22 cellular contexts compared by ENCODE assay signal in genomic region chr1:187871177-187871576, GRCh38.
A peak's percentile ranks its signal among the peaks of the same experiment; 100 is the strongest.
DNase-seq lines count a peak whose midpoint lies in the region; ATAC-seq and TF ChIP-seq lines count a peak whose summit lies in the region.
"Had no signal": no experiment of that assay in that cellular context is flagged by ENCODE, and none has a peak within 500 bp of the region (broad histone marks: within the 10 kb centered on the region; RNA-seq: fewer than 3 reads in every experiment).

No MANE protein-coding gene starts in this region.

- H3K27ac ChIP-seq in WERI-Rb-1, result peak overlapping the region; percentile 61
- H3K27ac ChIP-seq: C4-2B, neutrophil, prostate gland, transverse colon had no signal

- no peaks in the 10 kb centered on the region for H3K36me3 Mint-ChIP-seq in mesothelial cell of epicardium

- no peaks in the 10 kb centered on the region for H3K27me3 Mint-ChIP-seq in mesothelial cell of epicardium (ENCODE audit: low read depth)
- H3K27me3 Mint-ChIP-seq: activated CD4-positive, alpha-beta T cell treated with anti-CD3 and anti-CD28 coated beads, Interleukin-2, amount 10 ng/mL, durations not matched to agents 24 days and 14 days; dendritic cell treated with granulocyte-macrophage colony-stimulating factor and Interleukin-4, amounts not matched to agents 40 ng/mL and 50 ng/mL, for 4 days had no signal

- H3K4me1 Mint-ChIP-seq in mesothelial cell of epicardium, result peaks cover 33% of the 10 kb centered on the region
- H3K4me1 Mint-ChIP-seq: activated CD4-positive, alpha-beta T cell treated with anti-CD3 and anti-CD28 coated beads, Interleukin-2, amount 10 ng/mL, durations not matched to agents 24 days and 14 days; GM23338 had no signal

- ATAC-seq in mucosa of descending colon (no peak), GM21786 (IDR thresholded peaks at IDR 0.05; ENCODE audit: unreplicated experiment) (no peak)
- ATAC-seq: GM23338, K562 had no signal

- H3K36me3 ChIP-seq in WERI-Rb-1 (no peaks in the 10 kb centered on the region), mucosa of descending colon (ENCODE audit: low read depth) (no peaks in the 10 kb centered on the region)
- H3K36me3 ChIP-seq: MG63, neutrophil, prostate gland, transverse colon had no signal

- H3K4me3 ChIP-seq in WERI-Rb-1 (ENCODE audit: low read depth, low read length) (no peak overlapping the region), mucosa of descending colon (no peak overlapping the region)
- H3K4me3 ChIP-seq: GM23338, K562, MG63, prostate gland, transverse colon had no signal

- H3K4me1 ChIP-seq in mucosa of descending colon (ENCODE audit: low read depth), result no peaks in the 10 kb centered on the region
- H3K4me1 ChIP-seq: prostate gland, transverse colon had no signal

- H3K27ac Mint-ChIP-seq in mesothelial cell of epicardium, result peak overlapping the region; percentile 45
- H3K27ac Mint-ChIP-seq: activated CD4-positive, alpha-beta T cell treated with anti-CD3 and anti-CD28 coated beads, Interleukin-2, amount 10 ng/mL, durations not matched to agents 24 days and 14 days; activated T-helper 1 cell treated with anti-CD3 and anti-CD28 coated beads, Interleukin-12 subunit alpha, Interleukin-12 subunit beta, Interleukin-2, Interleukin-4 antibody, amounts not matched to agents 30 ng/mL and 10 ng/mL and 1 ng/mL, durations not matched to agents 14 hours and 24 hours and 36 hours; dendritic cell treated with granulocyte-macrophage colony-stimulating factor and Interleukin-4, amounts not matched to agents 40 ng/mL and 50 ng/mL, for 4 days; GM23338 had no signal

- TF ChIP-seq CTCF in WERI-Rb-1 (IDR thresholded peaks at IDR 0.05; ENCODE audit: low read depth, low read length), result no peak
- TF ChIP-seq CTCF in mesothelial cell of epicardium (IDR thresholded peaks at IDR 0.05; ENCODE audit: unreplicated experiment), result no peak
- TF ChIP-seq CTCF in mucosa of descending colon (IDR thresholded peaks at IDR 0.05), result no peak

- H3K9me3 ChIP-seq in WERI-Rb-1 (ENCODE audit: severe bottlenecking) (no peaks in the 10 kb centered on the region), mucosa of descending colon (peaks cover 3% of the 10 kb centered on the region)
- H3K9me3 ChIP-seq: MG63, neutrophil, prostate gland, transverse colon had no signal

- intact Hi-C loops in mucosa of descending colon (cut with DNase I, micrococcal nuclease), result no loop called here

- DNase-seq in DMS 273 (lab: John Stamatoyannopoulos, UW; ENCODE audit: unreplicated experiment) (peak; percentile 92), NCI-H2171 (lab: John Stamatoyannopoulos, UW) (peak; percentile 89), WERI-Rb-1 (peak; percentile 30), mesothelial cell of epicardium (ENCODE audit: low spot score in 2 of 2, unreplicated experiment in 2 of 2) (no peak), NCI-H187 treated with DMSO at 0.1 percent for 48 hours (lab: John Stamatoyannopoulos, UW) (no peak), mucosa of descending colon (no peak), GM19238 (ENCODE audit: insufficient read length, low spot score) (no peak)
- DNase-seq: activated CD4-positive, alpha-beta T cell treated with anti-CD3 and anti-CD28 coated beads, Interleukin-2, amount 10 ng/mL, durations not matched to agents 24 days and 14 days; activated naive CD4-positive, alpha-beta T cell treated with anti-CD3 and anti-CD28 coated beads, Interleukin-2, amount 50 U/mL, for 16 hours; DMS153; MG63; NCI-H1694 treated with DMSO at 0.1 percent for 48 hours; NCI-H226; transverse colon had no signal

- no peaks in the 10 kb centered on the region for H3K27me3 ChIP-seq in WERI-Rb-1 (ENCODE audit: insufficient read depth, low read depth, severe bottlenecking)
- H3K27me3 ChIP-seq: MG63, neutrophil, transverse colon had no signal

- no peak overlapping the region for H3K4me3 Mint-ChIP-seq in mesothelial cell of epicardium
- H3K4me3 Mint-ChIP-seq: activated CD4-positive, alpha-beta T cell treated with anti-CD3 and anti-CD28 coated beads, Interleukin-2, amount 10 ng/mL, durations not matched to agents 24 days and 14 days; activated T-helper 1 cell treated with anti-CD3 and anti-CD28 coated beads, Interleukin-12 subunit alpha, Interleukin-12 subunit beta, Interleukin-2, Interleukin-4 antibody, amounts not matched to agents 30 ng/mL and 10 ng/mL and 1 ng/mL, durations not matched to agents 14 hours and 24 hours and 36 hours; dendritic cell treated with granulocyte-macrophage colony-stimulating factor and Interleukin-4, amounts not matched to agents 40 ng/mL and 50 ng/mL, for 4 days; GM23338 had no signal

- peaks cover 4% of the 10 kb centered on the region for H3K9me3 Mint-ChIP-seq in mesothelial cell of epicardium
- H3K9me3 Mint-ChIP-seq: GM23338 had no signal

Comparison
In these comparisons a context has a peak if more than half of its experiments do, and no peak if none do; other contexts are left out.
1. DNase-seq: peak in DMS 273 (single experiment), NCI-H2171 (single experiment) and WERI-Rb-1 (single experiment); none in mesothelial cell of epicardium (0 of 2), NCI-H187 treated with DMSO at 0.1 percent for 48 hours (single experiment), mucosa of descending colon (0 of 3) and GM19238 (single experiment).